ENCODE assay signal across 24 cellular contexts in the genomic region with DNA sequence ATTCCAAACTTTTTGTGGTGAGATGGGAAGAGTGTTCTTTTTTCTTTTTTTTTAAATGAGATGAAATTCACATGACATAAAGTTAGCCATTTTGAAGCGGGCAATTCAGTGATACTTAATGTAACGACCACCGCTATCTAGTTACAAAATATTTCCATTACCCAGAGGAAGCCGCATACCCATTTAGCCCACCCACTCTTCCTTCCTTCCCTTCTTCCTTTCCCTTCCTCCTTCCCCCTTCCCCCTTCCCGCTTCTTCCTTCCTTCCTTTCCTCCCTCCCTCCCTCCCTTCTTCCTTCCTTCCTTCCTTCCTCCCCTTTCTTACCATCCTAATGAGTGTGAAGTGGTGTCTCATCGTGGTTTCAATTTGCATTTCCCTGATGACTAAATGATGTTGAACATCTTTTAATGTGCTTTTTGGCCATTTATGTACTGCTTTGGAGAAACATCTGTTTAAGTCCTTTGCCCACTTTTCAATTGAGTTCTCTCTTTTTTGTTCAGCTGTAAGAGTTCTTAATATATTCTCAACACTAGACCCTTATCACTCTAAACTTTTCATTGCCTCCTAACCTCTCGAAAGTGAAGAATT.
"Had no signal": no experiment of that assay in that cellular context is flagged by ENCODE, and none has a peak within 500 bp of the region (broad histone marks: within the 10 kb centered on the region; RNA-seq: fewer than 3 reads in every experiment).

No MANE protein-coding gene starts in this region.

- H3K4me2 ChIP-seq: neural progenitor cell had no signal

- ATAC-seq: activated naive CD4-positive, alpha-beta T cell treated with anti-CD3 and anti-CD28 coated beads, Interleukin-2, amount 50 U/mL, for 72 hours; gastrocnemius medialis; left lung; lower lobe of right lung; natural killer cell; right cardiac atrium had no signal

- H3K36me3 Mint-ChIP-seq: natural killer cell, neural progenitor cell had no signal

- H3K27ac ChIP-seq: esophagus muscularis mucosa, gastrocnemius medialis, left lung, lower lobe of right lung, neural progenitor cell, spleen, thoracic aorta had no signal

- H3K9me3 Mint-ChIP-seq: activated T-cell treated with anti-CD3 and anti-CD28 coated beads, Interleukin-2, amount 50 U/mL, for 24 hours; natural killer cell; neural progenitor cell had no signal

- H2AFZ ChIP-seq: neural progenitor cell had no signal

- H3K9ac ChIP-seq: neural progenitor cell had no signal

- H3K4me3 ChIP-seq: esophagus muscularis mucosa, gastrocnemius medialis, left lung, lower lobe of right lung, neural progenitor cell, spleen, thoracic aorta had no signal

- H3K4me1 ChIP-seq: esophagus muscularis mucosa, lower lobe of right lung, neural progenitor cell had no signal

- H3K27me3 ChIP-seq: esophagus muscularis mucosa, gastrocnemius medialis, left lung, neural progenitor cell, spleen had no signal

- H3K36me3 ChIP-seq: esophagus muscularis mucosa, gastrocnemius medialis, left lung, lower lobe of right lung, neural progenitor cell, thoracic aorta had no signal

- DNase-seq: activated CD4-positive, alpha-beta T cell treated with anti-CD3 and anti-CD28 coated beads for 4 hours; activated CD4-positive, alpha-beta T cell treated with anti-CD3 and anti-CD28 coated beads, Interleukin-2, amount 50 U/mL, for 48 hours; activated CD4-positive, CD25-positive, alpha-beta regulatory T cell; activated CD8-positive, alpha-beta memory T cell treated with anti-CD3 and anti-CD28 coated beads, Interleukin-2, amount 50 U/mL, for 48 hours; activated gamma-delta T cell treated with Interleukin-2 at 50 U/mL for 16 hours; activated T-cell treated with anti-CD3 and anti-CD28 coated beads, Interleukin-2, amount 50 U/mL, for 24 hours; dermis blood vessel endothelial cell; effector CD4-positive, alpha-beta T cell; gastrocnemius medialis; glutamatergic neuron; left lung; lower lobe of right lung; mesendoderm; natural killer cell; posterior cingulate gyrus; right cardiac atrium; spleen; stimulated activated naive CD4-positive, alpha-beta T cell; T-helper 2 cell; trophoblast cell had no signal

- H3K9me3 ChIP-seq: esophagus muscularis mucosa, gastrocnemius medialis, left lung, lower lobe of right lung, spleen, thoracic aorta had no signal

- H3K4me3 Mint-ChIP-seq: activated T-cell treated with anti-CD3 and anti-CD28 coated beads, Interleukin-2, amount 50 U/mL, for 24 hours; natural killer cell; neural progenitor cell had no signal

- H3K27ac Mint-ChIP-seq: activated naive CD4-positive, alpha-beta T cell treated with anti-CD3 and anti-CD28 coated beads, Interleukin-2, amount 50 U/mL, for 72 hours; activated T-cell treated with anti-CD3 and anti-CD28 coated beads, Interleukin-2, amount 50 U/mL, for 24 hours; natural killer cell; neural progenitor cell had no signal

- H3K27me3 Mint-ChIP-seq: activated T-cell treated with anti-CD3 and anti-CD28 coated beads, Interleukin-2, amount 50 U/mL, for 24 hours had no signal
